ENCODE assay signal across 1 cellular context in the genomic region with DNA sequence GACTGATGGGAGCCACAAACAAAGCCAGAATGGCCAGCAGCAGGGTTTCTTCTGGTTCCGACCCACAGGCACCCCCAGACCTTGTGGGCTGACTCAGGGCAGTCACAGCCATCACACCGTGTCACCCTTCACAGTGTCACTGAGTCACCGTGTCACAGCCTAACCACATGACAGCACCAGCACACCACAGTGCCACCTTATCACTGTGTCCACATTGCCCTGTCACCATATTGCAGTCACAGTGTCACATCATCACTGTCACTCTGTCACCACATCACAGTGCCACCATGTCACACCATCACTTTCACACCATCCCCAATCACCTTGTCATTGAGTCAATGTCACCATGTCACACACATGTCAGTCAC.
TF ChIP-seq lines count a peak whose summit lies in the region.

No MANE protein-coding gene starts in this region.

TF ChIP-seq in K562, 482 proteins besides CTCF, POLR2A, EP300 and RAD21 (continued from another document and continues in another):
- no peak for TF ChIP-seq GMEB1 (CRISPR knock-in tag; IDR thresholded peaks at IDR 0.05)
- TF ChIP-seq ZNF609 (CRISPR knock-in tag; IDR thresholded peaks at IDR 0.05; ENCODE audit: borderline replicate concordance): no peak
- no peak for TF ChIP-seq CEBPB (tag; IDR thresholded peaks at IDR 0.05)
- no peak for TF ChIP-seq ZNF121 (CRISPR knock-in tag; conservative IDR thresholded peaks at IDR 0.05)
- TF ChIP-seq GATA2 (CRISPR knock-in tag; IDR thresholded peaks at IDR 0.05): no peak
- peak in 1 of 2 experiments; percentile 41; a peak in 1 of 4 replicates for TF ChIP-seq TRIM24 (IDR thresholded peaks at IDR 0.05)
- no peak for TF ChIP-seq PREB (CRISPR knock-in tag; IDR thresholded peaks at IDR 0.05)
- TF ChIP-seq ZNF717 (CRISPR knock-in tag; IDR thresholded peaks at IDR 0.05): no peak
- TF ChIP-seq RAD51 (IDR thresholded peaks at IDR 0.05; ENCODE audit: borderline replicate concordance, low read depth): no peak
- no peak for TF ChIP-seq ZNF445 (CRISPR knock-in tag; IDR thresholded peaks at IDR 0.05; ENCODE audit: low read depth)
- no peak for TF ChIP-seq ZNF175 (CRISPR knock-in tag; IDR thresholded peaks at IDR 0.05; ENCODE audit: low read depth)
- TF ChIP-seq KHSRP (IDR thresholded peaks at IDR 0.05): no peak
- no peak for TF ChIP-seq TSHZ1 (CRISPR knock-in tag; IDR thresholded peaks at IDR 0.05)
- TF ChIP-seq ZEB2 (IDR thresholded peaks at IDR 0.05): no peak
- no peak for TF ChIP-seq MCM2 (IDR thresholded peaks at IDR 0.05; ENCODE audit: low read depth)
- TF ChIP-seq ETV1 (tag; conservative IDR thresholded peaks at IDR 0.05; ENCODE audit: low read depth): no peak
- TF ChIP-seq SREBF2 (CRISPR knock-in tag; IDR thresholded peaks at IDR 0.05): no peak
- TF ChIP-seq NR2C1 (IDR thresholded peaks at IDR 0.05): no peak
- TF ChIP-seq NR2C1 (tag; IDR thresholded peaks at IDR 0.05): no peak
- peak; percentile 38; the same call in 1 of the 2 replicates for TF ChIP-seq ARID1B (IDR thresholded peaks at IDR 0.05)
- TF ChIP-seq CXXC5 (CRISPR knock-in tag; IDR thresholded peaks at IDR 0.05): no peak
- TF ChIP-seq RBM39 (optimal IDR thresholded peaks at IDR 0.05; ENCODE audit: low read depth, low read length): no peak
- TF ChIP-seq RFX5 (IDR thresholded peaks at IDR 0.05; ENCODE audit: low read depth, low read length): no peak
- no peak for TF ChIP-seq ZNF146 (CRISPR knock-in tag; IDR thresholded peaks at IDR 0.05; ENCODE audit: unreplicated experiment)
- no peak for TF ChIP-seq POLR2AphosphoS2 (IDR thresholded peaks at IDR 0.05; ENCODE audit: low read length)
- TF ChIP-seq MTA2 (IDR thresholded peaks at IDR 0.05; ENCODE audit: low read depth): no peak
- TF ChIP-seq SMARCC2 (IDR thresholded peaks at IDR 0.05; ENCODE audit: low read depth): no peak
- TF ChIP-seq, protein P1, sequence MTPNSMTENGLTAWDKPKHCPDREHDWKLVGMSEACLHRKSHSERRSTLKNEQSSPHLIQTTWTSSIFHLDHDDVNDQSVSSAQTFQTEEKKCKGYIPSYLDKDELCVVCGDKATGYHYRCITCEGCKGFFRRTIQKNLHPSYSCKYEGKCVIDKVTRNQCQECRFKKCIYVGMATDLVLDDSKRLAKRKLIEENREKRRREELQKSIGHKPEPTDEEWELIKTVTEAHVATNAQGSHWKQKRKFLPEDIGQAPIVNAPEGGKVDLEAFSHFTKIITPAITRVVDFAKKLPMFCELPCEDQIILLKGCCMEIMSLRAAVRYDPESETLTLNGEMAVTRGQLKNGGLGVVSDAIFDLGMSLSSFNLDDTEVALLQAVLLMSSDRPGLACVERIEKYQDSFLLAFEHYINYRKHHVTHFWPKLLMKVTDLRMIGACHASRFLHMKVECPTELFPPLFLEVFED (CRISPR knock-in tag; conservative IDR thresholded peaks at IDR 0.05): no peak
- TF ChIP-seq, protein P2, sequence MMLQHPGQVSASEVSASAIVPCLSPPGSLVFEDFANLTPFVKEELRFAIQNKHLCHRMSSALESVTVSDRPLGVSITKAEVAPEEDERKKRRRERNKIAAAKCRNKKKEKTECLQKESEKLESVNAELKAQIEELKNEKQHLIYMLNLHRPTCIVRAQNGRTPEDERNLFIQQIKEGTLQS (IDR thresholded peaks at IDR 0.05): peak; percentile 42; the same call in 1 of the 2 replicates
- TF ChIP-seq, protein P2 (CRISPR knock-in tag; conservative IDR thresholded peaks at IDR 0.05): no peak
- no peak for TF ChIP-seq ZKSCAN3 (CRISPR knock-in tag; IDR thresholded peaks at IDR 0.05)
- TF ChIP-seq, protein P3, sequence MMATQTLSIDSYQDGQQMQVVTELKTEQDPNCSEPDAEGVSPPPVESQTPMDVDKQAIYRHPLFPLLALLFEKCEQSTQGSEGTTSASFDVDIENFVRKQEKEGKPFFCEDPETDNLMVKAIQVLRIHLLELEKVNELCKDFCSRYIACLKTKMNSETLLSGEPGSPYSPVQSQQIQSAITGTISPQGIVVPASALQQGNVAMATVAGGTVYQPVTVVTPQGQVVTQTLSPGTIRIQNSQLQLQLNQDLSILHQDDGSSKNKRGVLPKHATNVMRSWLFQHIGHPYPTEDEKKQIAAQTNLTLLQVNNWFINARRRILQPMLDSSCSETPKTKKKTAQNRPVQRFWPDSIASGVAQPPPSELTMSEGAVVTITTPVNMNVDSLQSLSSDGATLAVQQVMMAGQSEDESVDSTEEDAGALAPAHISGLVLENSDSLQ (IDR thresholded peaks at IDR 0.05): peak; percentile 77
- no peak for TF ChIP-seq PCBP1 (IDR thresholded peaks at IDR 0.05; ENCODE audit: low read depth, low read length, poor library complexity, severe bottlenecking)
- no peak for TF ChIP-seq ZNF184 (CRISPR knock-in tag; IDR thresholded peaks at IDR 0.05)
- TF ChIP-seq ZBTB1 (CRISPR knock-in tag; IDR thresholded peaks at IDR 0.05; ENCODE audit: borderline replicate concordance, low read depth): no peak
- no peak for TF ChIP-seq TGIF2 (CRISPR knock-in tag; IDR thresholded peaks at IDR 0.05)
- TF ChIP-seq POLR2B (IDR thresholded peaks at IDR 0.05; ENCODE audit: low read depth, partially characterized antibody): no peak
- TF ChIP-seq MEIS2 (IDR thresholded peaks at IDR 0.05; ENCODE audit: partially characterized antibody): peak; percentile 88
- TF ChIP-seq PPARD (CRISPR knock-in tag; IDR thresholded peaks at IDR 0.05): no peak
- TF ChIP-seq OTX1 (CRISPR knock-in tag; IDR thresholded peaks at IDR 0.05): no peak
- TF ChIP-seq WHSC1 (IDR thresholded peaks at IDR 0.05; ENCODE audit: low read length): no peak
- TF ChIP-seq, protein P4, sequence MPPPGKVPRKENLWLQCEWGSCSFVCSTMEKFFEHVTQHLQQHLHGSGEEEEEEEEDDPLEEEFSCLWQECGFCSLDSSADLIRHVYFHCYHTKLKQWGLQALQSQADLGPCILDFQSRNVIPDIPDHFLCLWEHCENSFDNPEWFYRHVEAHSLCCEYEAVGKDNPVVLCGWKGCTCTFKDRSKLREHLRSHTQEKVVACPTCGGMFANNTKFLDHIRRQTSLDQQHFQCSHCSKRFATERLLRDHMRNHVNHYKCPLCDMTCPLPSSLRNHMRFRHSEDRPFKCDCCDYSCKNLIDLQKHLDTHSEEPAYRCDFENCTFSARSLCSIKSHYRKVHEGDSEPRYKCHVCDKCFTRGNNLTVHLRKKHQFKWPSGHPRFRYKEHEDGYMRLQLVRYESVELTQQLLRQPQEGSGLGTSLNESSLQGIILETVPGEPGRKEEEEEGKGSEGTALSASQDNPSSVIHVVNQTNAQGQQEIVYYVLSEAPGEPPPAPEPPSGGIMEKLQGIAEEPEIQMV (tag; conservative IDR thresholded peaks at IDR 0.05; ENCODE audit: low read depth): no peak
- TF ChIP-seq SP1 (CRISPR knock-in tag; IDR thresholded peaks at IDR 0.05): no peak
- TF ChIP-seq ZNF695 (CRISPR knock-in tag; IDR thresholded peaks at IDR 0.05): no peak
- TF ChIP-seq, protein P5, sequence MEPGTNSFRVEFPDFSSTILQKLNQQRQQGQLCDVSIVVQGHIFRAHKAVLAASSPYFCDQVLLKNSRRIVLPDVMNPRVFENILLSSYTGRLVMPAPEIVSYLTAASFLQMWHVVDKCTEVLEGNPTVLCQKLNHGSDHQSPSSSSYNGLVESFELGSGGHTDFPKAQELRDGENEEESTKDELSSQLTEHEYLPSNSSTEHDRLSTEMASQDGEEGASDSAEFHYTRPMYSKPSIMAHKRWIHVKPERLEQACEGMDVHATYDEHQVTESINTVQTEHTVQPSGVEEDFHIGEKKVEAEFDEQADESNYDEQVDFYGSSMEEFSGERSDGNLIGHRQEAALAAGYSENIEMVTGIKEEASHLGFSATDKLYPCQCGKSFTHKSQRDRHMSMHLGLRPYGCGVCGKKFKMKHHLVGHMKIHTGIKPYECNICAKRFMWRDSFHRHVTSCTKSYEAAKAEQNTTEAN (CRISPR knock-in tag; IDR thresholded peaks at IDR 0.05): no peak
- TF ChIP-seq DNMT1 (IDR thresholded peaks at IDR 0.05): no peak
